Comparison of ENCODE assay signal across 26 cellular contexts in the genomic region with DNA sequence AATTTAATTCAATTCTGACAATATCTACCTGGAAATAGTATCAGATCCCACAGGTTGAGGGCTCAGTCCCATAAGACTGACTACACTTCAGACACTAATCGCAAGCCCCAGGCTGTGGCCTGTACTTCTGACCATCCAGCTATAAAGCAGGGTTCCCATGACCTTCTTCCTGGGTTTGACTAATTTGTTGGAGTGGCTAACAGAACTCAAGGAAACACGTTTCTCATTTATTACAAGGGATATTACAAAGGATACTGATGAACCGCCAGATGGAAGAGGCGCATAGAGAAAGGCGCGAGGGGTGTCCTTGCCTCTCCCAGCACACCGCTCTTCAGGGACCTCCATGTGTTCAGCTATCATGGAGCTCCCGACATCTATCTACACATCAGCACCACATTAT. TPM values are rescaled to one million over a fixed set of nuclear protein-coding genes. Genes with fewer than 3 reads are reported as not detected.
DNase-seq lines count a peak whose midpoint lies in the region; ATAC-seq, FAIRE-seq and TF ChIP-seq lines count a peak whose summit lies in the region.
"Had no signal": no experiment of that assay in that cellular context is flagged by ENCODE, and none has a peak within 500 bp of the region (broad histone marks: within the 10 kb centered on the region; RNA-seq: fewer than 3 reads in every experiment).

No MANE protein-coding gene starts in this region.

- FAIRE-seq in K562 (lab: Jason Lieb, UNC), result no peak
- FAIRE-seq: A204.1, G401.6, GM12892, H54 had no signal

- TF ChIP-seq EP300 in K562 (IDR thresholded peaks at IDR 0.05; ENCODE audit: low read length), result no peak

- peaks cover 7% of the 10 kb centered on the region for H3K36me3 ChIP-seq in right atrium auricular region
- H3K36me3 ChIP-seq in K562 (ENCODE audit: control insufficient read depth, insufficient read depth, low read length), result no peaks in the 10 kb centered on the region
- H3K36me3 ChIP-seq in skeletal muscle tissue (ENCODE audit: control insufficient read depth in 3 of 3, insufficient read depth in 3 of 3, low read length in 3 of 3), result peaks cover 6 to 14% (median 10%) of the 10 kb centered on the region in 3 donors
- H3K36me3 ChIP-seq in Caco-2 (ENCODE audit: control insufficient read depth, insufficient read depth, low read length), result no peaks in the 10 kb centered on the region
- H3K36me3 ChIP-seq: BE2C, HAP-1 had no signal

- POLR2A ChIA-PET in K562 (lab: Yijun Ruan, JAX), result interaction anchor here (0.9 to 2.9 kb wide), 3 partner anchors 10 to 16 kb away, joined by 3 to 20 read pairs (median 6); no protein-coding TSS in a partner anchor
- POLR2A ChIA-PET in Caco-2 (lab: Charles Lee), result interaction anchor here (0.6 kb wide), 1 partner anchor 202 kb away, joined by 3 read pairs; the partner anchor contains the start of gene CDC45

- in situ Hi-C loops in K562 (cut with MboI), result no loop called here

- TF ChIP-seq CTCF in right atrium auricular region (IDR thresholded peaks at IDR 0.05), result no peak
- no peak for TF ChIP-seq CTCF in K562 (IDR thresholded peaks at IDR 0.05 in 2 of 3, conservative IDR thresholded peaks at IDR 0.05 in 1 of 3; ENCODE audit: insufficient read depth in 2 of 3, low read depth in 1 of 3, low read length in 3 of 3)
- TF ChIP-seq CTCF in osteocyte (IDR thresholded peaks at IDR 0.05), result no peak
- no peak for TF ChIP-seq CTCF in Caco-2 (IDR thresholded peaks at IDR 0.05; ENCODE audit: insufficient read depth in 1 of 2, low read depth in 1 of 2, low read length in 1 of 2, severe bottlenecking in 1 of 2, unreplicated experiment in 1 of 2)

- 62% methylated on average over 8 of the region's 8 CpGs for WGBS in K562 (ENCODE audit: insufficient coverage, low coverage, missing lambda C conversion rate)

- BruUV-seq in K562 (replicated peaks; lab: Mats Ljungman, UMichigan), result no TSS peak
- no TSS peak for BruUV-seq in Caco-2 (replicated peaks; lab: Mats Ljungman, UMichigan)

- no peak for TF ChIP-seq POLR2A in K562 (conservative IDR thresholded peaks at IDR 0.05)

- H3K27ac ChIP-seq in right atrium auricular region (peak overlapping the region; percentile 71 to 85), K562 (ENCODE audit: extremely low read depth, low read depth, low read length) (no peak overlapping the region), skeletal muscle tissue (ENCODE audit: low read depth, low read length) (peak overlapping the region; percentile 64)
- H3K27ac ChIP-seq: 22Rv1; BLaER1 treated with 17β-estradiol and CSF1 and Interleukin-3, amounts not matched to agents 10 nM and 100 nM had no signal

- no peak for ATAC-seq in left cardiac atrium
- ATAC-seq in K562, result 0 out of 3 replicates have a peak, but pooled peaks have one; percentile 7
- ATAC-seq in HG03469 (IDR thresholded peaks at IDR 0.05; ENCODE audit: unreplicated experiment), result no peak

- no peaks in the 10 kb centered on the region for H3K9me3 Mint-ChIP-seq in osteocyte (ENCODE audit: unreplicated experiment)
- no peaks in the 10 kb centered on the region for H3K9me3 Mint-ChIP-seq in Caco-2 (ENCODE audit: unreplicated experiment)
- H3K9me3 Mint-ChIP-seq: CD14-positive monocyte; CD4-positive, alpha-beta T cell; CD8-positive, alpha-beta memory T cell; HFFc6 had no signal

- H4K20me1 ChIP-seq in K562 (replicated peaks; ENCODE audit: control insufficient read depth, insufficient read depth, low read length), result no peaks in the 10 kb centered on the region
- H4K20me1 ChIP-seq: BLaER1 treated with 17β-estradiol and CSF1 and Interleukin-3, amounts not matched to agents 10 nM and 100 nM had no signal

- H3K4me3 ChIP-seq in right atrium auricular region (no peak overlapping the region), K562 (no peak overlapping the region), skeletal muscle tissue (ENCODE audit: low read length in 3 of 3) (no peak overlapping the region), Caco-2 (ENCODE audit: low read depth, low read length) (no peak overlapping the region)
- H3K4me3 ChIP-seq: BLaER1 treated with 17β-estradiol and CSF1 and Interleukin-3, amounts not matched to agents 10 nM and 100 nM; HAP-1 had no signal

- H3K36me3 Mint-ChIP-seq in osteocyte (ENCODE audit: unreplicated experiment) (peaks cover 2% of the 10 kb centered on the region), Caco-2 (ENCODE audit: insufficient read depth, unreplicated experiment) (no peaks in the 10 kb centered on the region)
- H3K36me3 Mint-ChIP-seq: CD14-positive monocyte; CD8-positive, alpha-beta memory T cell had no signal

- no peaks in the 10 kb centered on the region for H3K9me3 ChIP-seq in right atrium auricular region
- H3K9me3 ChIP-seq in K562 (replicated peaks; ENCODE audit: control insufficient read depth, insufficient read depth, low read depth, low read length), result no peaks in the 10 kb centered on the region
- H3K9me3 ChIP-seq in skeletal muscle tissue (ENCODE audit: control insufficient read depth in 3 of 3, low read length in 3 of 3), result no peaks in the 10 kb centered on the region
- no peaks in the 10 kb centered on the region for H3K9me3 ChIP-seq in Caco-2
- H3K9me3 ChIP-seq: BE2C; BLaER1 treated with 17β-estradiol and CSF1 and Interleukin-3, amounts not matched to agents 10 nM and 100 nM; HAP-1 had no signal

- H3K79me2 ChIP-seq in K562 (ENCODE audit: control insufficient read depth, insufficient read depth, low read length), result no peaks in the 10 kb centered on the region

- CTCF ChIA-PET in K562 (lab: Yijun Ruan, JAX; ENCODE audit: low intra/inter-chr PET ratio) (no interaction called here), Caco-2 (lab: Charles Lee) (no interaction called here)

- no peaks in the 10 kb centered on the region for H3K9me1 ChIP-seq in K562 (ENCODE audit: control insufficient read depth, insufficient read depth, low read length)

- no peak for TF ChIP-seq RAD21 in K562 (CRISPR knock-in tag; conservative IDR thresholded peaks at IDR 0.05 in 1 of 2, IDR thresholded peaks at IDR 0.05 in 1 of 2)

- no peak overlapping the region for H2AFZ ChIP-seq in K562 (ENCODE audit: low read depth, low read length)

- intact Hi-C loops in left cardiac atrium (cut with DNase I), result no loop called here
- intact Hi-C loops in K562 (cut with micrococcal nuclease), result no loop called here
- intact Hi-C loops in Caco-2 (cut with micrococcal nuclease; ENCODE audit: unreplicated experiment), result no loop called here

- H3K27me3 ChIP-seq in right atrium auricular region (no peaks in the 10 kb centered on the region), K562 (ENCODE audit: control insufficient read depth in 2 of 2, insufficient read depth in 2 of 2, low read length in 2 of 2) (peaks cover 5 to 17% of the 10 kb centered on the region in 2 experiments; a peak in 3 of 5 replicates), skeletal muscle tissue (ENCODE audit: control insufficient read depth in 3 of 3, insufficient read depth in 3 of 3, low read length in 3 of 3) (no peaks in the 10 kb centered on the region), Caco-2 (replicated peaks; ENCODE audit: control insufficient read depth, insufficient read depth, low read length) (no peaks in the 10 kb centered on the region)
- H3K27me3 ChIP-seq: BE2C; BLaER1 treated with 17β-estradiol and CSF1 and Interleukin-3, amounts not matched to agents 10 nM and 100 nM had no signal

- H3K4me2 ChIP-seq in K562 (ENCODE audit: insufficient read depth, low read length), result no peak overlapping the region
- H3K4me2 ChIP-seq: BLaER1 treated with 17β-estradiol and CSF1 and Interleukin-3, amounts not matched to agents 10 nM and 100 nM had no signal

- no peak overlapping the region for H3K4me3 Mint-ChIP-seq in osteocyte (ENCODE audit: unreplicated experiment)
- H3K4me3 Mint-ChIP-seq in Caco-2 (ENCODE audit: unreplicated experiment), result no peak overlapping the region
- H3K4me3 Mint-ChIP-seq: CD14-positive monocyte; CD4-positive, alpha-beta T cell; CD8-positive, alpha-beta memory T cell; HFFc6 had no signal

- H3K4me1 Mint-ChIP-seq in osteocyte (ENCODE audit: unreplicated experiment), result peaks cover 5% of the 10 kb centered on the region
- H3K4me1 Mint-ChIP-seq in Caco-2 (ENCODE audit: low read depth, unreplicated experiment), result no peaks in the 10 kb centered on the region
- H3K4me1 Mint-ChIP-seq: CD14-positive monocyte; CD8-positive, alpha-beta memory T cell had no signal

- H3K9ac ChIP-seq in K562 (ENCODE audit: insufficient read depth in 1 of 2, low read depth in 2 of 2, low read length in 2 of 2) (no peak overlapping the region), skeletal muscle tissue (ENCODE audit: low read depth in 1 of 3, low read length in 3 of 3) (peak overlapping the region in 1 of 3 donors; percentile 35)
- H3K9ac ChIP-seq: BLaER1 treated with 17β-estradiol and CSF1 and Interleukin-3, amounts not matched to agents 10 nM and 100 nM had no signal

- peak; percentile 2 for DNase-seq in right atrium auricular region (ENCODE audit: low spot score)
- DNase-seq in left cardiac atrium, result no peak
- no peak for DNase-seq in K562 (ENCODE audit: extremely low read depth in 1 of 4, low spot score in 3 of 4)
- peak; percentile 10 for DNase-seq in osteocyte (ENCODE audit: extremely low spot score, unreplicated experiment)
- no peak for DNase-seq in DMS79 (lab: John Stamatoyannopoulos, UW)
- no peak for DNase-seq in Caco-2
- DNase-seq: ACHN; AML-193; BE2C; Calu3; CD4-positive, alpha-beta T cell; CD8-positive, alpha-beta memory T cell; DMS53; DND-41; GOT3; HFFc6 had no signal

- H3K27ac Mint-ChIP-seq in osteocyte (ENCODE audit: unreplicated experiment) (no peak overlapping the region), Caco-2 (ENCODE audit: unreplicated experiment) (no peak overlapping the region)
- H3K27ac Mint-ChIP-seq: CD14-positive monocyte; CD4-positive, alpha-beta T cell; CD8-positive, alpha-beta memory T cell; HFFc6 had no signal

- H3K4me1 ChIP-seq in right atrium auricular region (peaks cover 0 to 12% of the 10 kb centered on the region in 2 donors), K562 (replicated peaks in 1 of 2; ENCODE audit: control insufficient read depth in 2 of 2, insufficient read depth in 2 of 2, low read length in 2 of 2) (peaks cover 7 to 12% of the 10 kb centered on the region in 2 experiments), skeletal muscle tissue (ENCODE audit: control insufficient read depth in 3 of 3, insufficient read depth in 3 of 3, low read length in 3 of 3) (peaks cover 27 to 47% (median 43%) of the 10 kb centered on the region in 3 donors), Caco-2 (no peaks in the 10 kb centered on the region)

- H3K27me3 Mint-ChIP-seq in osteocyte (ENCODE audit: unreplicated experiment), result no peaks in the 10 kb centered on the region
- no peaks in the 10 kb centered on the region for H3K27me3 Mint-ChIP-seq in Caco-2 (ENCODE audit: insufficient read depth, unreplicated experiment)
- H3K27me3 Mint-ChIP-seq: CD4-positive, alpha-beta T cell had no signal

RNA-seq across cellular contexts. Expression of gene CLTCL1, which starts 13.7 kb away (rescaled TPM):
- total RNA-seq in right atrium auricular region, result 10 to 100 TPM; 19.1 to 29.7 TPM
- total RNA-seq in left cardiac atrium, result 10 to 100 TPM; 16.0 to 20.5 TPM
- 78.7 and 79.9 TPM in 2 replicates for total RNA-seq in K562 (2011; cell fraction: chromatin; rRNA removed; ENCODE audit: low replicate concordance)
- total RNA-seq in K562 (2011; cell fraction: nucleolus; rRNA removed), result 32.0 and 34.7 TPM in 2 replicates
- total RNA-seq in K562 (2011; cell fraction: nucleoplasm; rRNA removed), result 23.7 and 38.1 TPM in 2 replicates
- 4.3 and 5.4 TPM in 2 replicates for total RNA-seq in K562 (2014; rRNA removed)
- 4.2 and 4.6 TPM in 2 replicates for total RNA-seq in K562 (2014; rRNA removed; fragmentation: Illumina TruSeq; extraction: Trizol)
- 3.6 and 4.5 TPM in 2 replicates for total RNA-seq in K562 (2015; rRNA removed; fragmentation: Illumina TruSeq; extraction: Trizol)
- 8.5 and 8.8 TPM in 2 replicates for total RNA-seq in K562 (2021)
- 11.7 and 17.0 TPM in 2 replicates for polyA plus RNA-seq in K562 (2011; rRNA removed)
- 10.3 and 14.5 TPM in 2 replicates for polyA plus RNA-seq in K562 (2011; cell fraction: cytosol; rRNA removed)
- polyA plus RNA-seq in K562 (2011; cell fraction: nucleus; rRNA removed), result 41.1 and 49.0 TPM in 2 replicates
- polyA plus RNA-seq in K562 (2012), result 5.7 and 18.7 TPM in 2 replicates
- 4.3 and 5.0 TPM in 2 replicates for polyA plus RNA-seq in K562 (2014; fragmentation: Illumina TruSeq; extraction: Trizol)
- 1 to 10 TPM; 1.1 to 2.1 TPM for polyA plus RNA-seq in K562 (2014; fragmentation: Nextera tagmentation; extraction: Ambion mirVana)
- polyA plus RNA-seq in K562 (2014; rRNA removed), result 5.8 and 8.8 TPM in 2 replicates
- polyA minus RNA-seq in K562 (2011; rRNA and poly(A)+ RNA removed), result 25.0 and 27.6 TPM in 2 replicates
- 12.9 and 15.0 TPM in 2 replicates for polyA minus RNA-seq in K562 (2011; cell fraction: cytosol; rRNA and poly(A)+ RNA removed)
- polyA minus RNA-seq in K562 (2011; cell fraction: nucleus; rRNA and poly(A)+ RNA removed), result 18.0 and 35.4 TPM in 2 replicates
- total RNA-seq in osteocyte, result 7.9 and 10.1 TPM in 2 replicates
- total RNA-seq in skeletal muscle tissue, result 33.4 TPM
- 7.8 and 7.9 TPM in 2 replicates for total RNA-seq in Caco-2 (2022)

Comparison
In these comparisons a context has a peak if more than half of its experiments do, and no peak if none do; other contexts are left out.
1. DNase-seq: peak in right atrium auricular region (single experiment) and osteocyte (single experiment); none in left cardiac atrium (single experiment), K562 (0 of 4), DMS79 (single experiment) and Caco-2 (0 of 2).